8 cellular contexts compared by ENCODE assay signal in genomic region chr19:56367829-56368711, GRCh38. TPM values are rescaled to one million over a fixed set of nuclear protein-coding genes. Genes with fewer than 3 reads are reported as not detected.
DNase-seq lines count a peak whose midpoint lies in the region; ATAC-seq, FAIRE-seq and TF ChIP-seq lines count a peak whose summit lies in the region.

No MANE protein-coding gene starts in this region.

- H3K9me3 ChIP-seq in A549 (peaks cover 68% of the 10 kb centered on the region), hepatocyte (ENCODE audit: low read depth) (peaks cover 11% of the 10 kb centered on the region), psoas muscle (peaks cover 44% of the 10 kb centered on the region), upper lobe of left lung (peaks cover 0 to 32% (median 10%) of the 10 kb centered on the region in 4 donors)

- peak overlapping the region; percentile 56 for H3K4me2 ChIP-seq in A549
- peak overlapping the region; percentile 88 for H3K4me2 ChIP-seq in hepatocyte

- H3K36me3 ChIP-seq in hepatocyte (replicated peaks; ENCODE audit: insufficient read depth, low read depth) (peaks cover 11% of the 10 kb centered on the region), psoas muscle (ENCODE audit: insufficient read depth in 1 of 2, low read depth in 1 of 2) (peaks cover 5 to 34% of the 10 kb centered on the region in 2 donors), upper lobe of left lung (peaks cover 2 to 24% (median 8%) of the 10 kb centered on the region in 4 donors)

- H3K9me2 ChIP-seq in hepatocyte (replicated peaks; ENCODE audit: insufficient read depth): no peaks in the 10 kb centered on the region

- no peak for TF ChIP-seq EP300 in A549 (IDR thresholded peaks at IDR 0.05)
- no peak for TF ChIP-seq EP300 in upper lobe of left lung (IDR thresholded peaks at IDR 0.05)

- no peak for TF ChIP-seq RAD21 in A549 (conservative IDR thresholded peaks at IDR 0.05 in 1 of 2, IDR thresholded peaks at IDR 0.05 in 1 of 2)

- H2AFZ ChIP-seq in hepatocyte: peak overlapping the region; percentile 61

- H4K20me1 ChIP-seq in hepatocyte (ENCODE audit: insufficient read depth, poor library complexity, severe bottlenecking): no peaks in the 10 kb centered on the region

- TF ChIP-seq POLR2A in A549 (IDR thresholded peaks at IDR 0.05; ENCODE audit: low read length) (peak; percentile 30; the same call in 1 of the 2 replicates), upper lobe of left lung (IDR thresholded peaks at IDR 0.05) (peak in 3 of 4 donors; percentile 32 to 64 (median 51))

- FAIRE-seq in A549 (lab: Jason Lieb, UNC): no peak

- POLR2A ChIA-PET in A549 (lab: Yijun Ruan, JAX): interaction anchor here (1.0 kb wide), 1 partner anchor 1265 kb away, joined by 4 read pairs; the partner anchor contains the start of gene ZNF211

- ATAC-seq in A549: peak; percentile 86 to 98
- peak; percentile 95 for ATAC-seq in GM19438 (IDR thresholded peaks at IDR 0.05; ENCODE audit: low read depth, unreplicated experiment)
- peak; percentile 98 to 100 (median 100) for ATAC-seq in psoas muscle
- peak; percentile 96 to 97 for ATAC-seq in upper lobe of left lung (ENCODE audit: low FRiP score in 2 of 2)

- TF ChIP-seq CTCF in A549 (IDR thresholded peaks at IDR 0.05): no peak
- TF ChIP-seq CTCF in hepatocyte (IDR thresholded peaks at IDR 0.05; ENCODE audit: poor library complexity): no peak
- no peak for TF ChIP-seq CTCF in psoas muscle (IDR thresholded peaks at IDR 0.05)
- TF ChIP-seq CTCF in upper lobe of left lung (IDR thresholded peaks at IDR 0.05): peak in 3 of 6 experiments; percentile 13 to 17 (median 15)

- CTCF ChIA-PET in A549 (lab: Yijun Ruan, JAX): interaction anchor here (1.0 to 1.5 kb wide), 3 partner anchors 15 to 302 kb away, joined by 3 to 6 read pairs (median 3); partner anchors contain the start of gene ZNF582

- H3K4me3 ChIP-seq in A549 (peak overlapping the region; percentile 50), hepatocyte (peak overlapping the region; percentile 45), psoas muscle (peak overlapping the region; percentile 87), upper lobe of left lung (peak overlapping the region; percentile 53 to 70 (median 62))

- DNase-seq in A549 (ENCODE audit: low read depth in 1 of 2, low spot score in 1 of 2): peak; percentile 33 to 91
- DNase-seq in NCI-H1048 (lab: John Stamatoyannopoulos, UW): peak; percentile 59
- peak; percentile 90 for DNase-seq in T1000 (lab: John Stamatoyannopoulos, UW)
- peak; percentile 97 for DNase-seq in astrocyte of the hippocampus (ENCODE audit: low read depth, low spot score)
- peak; percentile 94 for DNase-seq in hepatocyte (ENCODE audit: low spot score)
- peak; percentile 94 to 96 for DNase-seq in psoas muscle
- peak; percentile 88 to 96 for DNase-seq in upper lobe of left lung

- WGBS in A549 (ENCODE audit: missing lambda C conversion rate): 18% methylated on average over 33 of the region's 65 CpGs
- 44% methylated on average over 56 of the region's 65 CpGs for WGBS in hepatocyte (ENCODE audit: low lambda C conversion rate, missing lambda C conversion rate)
- 4 to 5% (median 5%) methylated on average over 56 to 65 of the region's 65 CpGs for WGBS in psoas muscle, 3 donors
- WGBS in upper lobe of left lung, 2 donors: 10 to 25% methylated on average over 19 to 59 of the region's 65 CpGs

- H3K27me3 ChIP-seq in hepatocyte: no peaks in the 10 kb centered on the region
- H3K27me3 ChIP-seq in psoas muscle (ENCODE audit: insufficient read depth in 3 of 3, low read length in 2 of 3): no peaks in the 10 kb centered on the region
- H3K27me3 ChIP-seq in upper lobe of left lung: no peaks in the 10 kb centered on the region

- H3K4me1 ChIP-seq in A549: no peaks in the 10 kb centered on the region
- H3K4me1 ChIP-seq in hepatocyte (ENCODE audit: insufficient read depth): no peaks in the 10 kb centered on the region
- H3K4me1 ChIP-seq in psoas muscle: peaks cover 8% of the 10 kb centered on the region
- peaks cover 9 to 13% (median 11%) of the 10 kb centered on the region in 4 donors for H3K4me1 ChIP-seq in upper lobe of left lung

- peak overlapping the region in 1 of 2 experiments; percentile 69; a peak in 2 of 6 replicates for H3K27ac ChIP-seq in A549
- peak overlapping the region; percentile 95 for H3K27ac ChIP-seq in hepatocyte
- H3K27ac ChIP-seq in psoas muscle: peak overlapping the region; percentile 86
- H3K27ac ChIP-seq in upper lobe of left lung: peak overlapping the region; percentile 80 to 87 (median 82)

- intact Hi-C loops in psoas muscle (cut with DNase I): no loop called here

- peaks cover 21% of the 10 kb centered on the region for H3K79me2 ChIP-seq in hepatocyte

TF ChIP-seq in A549, 52 proteins besides CTCF, POLR2A, EP300 and RAD21:
- TF ChIP-seq BCL3 (IDR thresholded peaks at IDR 0.05) (no peak), MAX (IDR thresholded peaks at IDR 0.05) (peak; percentile 87), E2F6 (IDR thresholded peaks at IDR 0.05; ENCODE audit: borderline replicate concordance, low read depth) (peak; percentile 84)
TF ChIP-seq in A549: peak in this region for 2.

RNA-seq across cellular contexts. Expression of gene ZNF582, which starts 25.3 kb away (rescaled TPM):
- polyA plus RNA-seq in A549 (2011; rRNA removed) (3.2 TPM in 2 replicates), A549 (2017; fragmentation: RNase III; extraction: RNeasy Plus Mini Kit Qiagen cat#74134 plus additional on column Dnase treatment) (1.0 to 1.5 TPM (median 1.1 TPM) in 3 replicates), hepatocyte (4.5 and 5.6 TPM in 2 replicates), psoas muscle (1 to 10 TPM; 1.1 to 2.4 (median 1.9) TPM)
- 1.2 and 1.3 TPM in 2 replicates for polyA plus RNA-seq in A549 (2012; cell fraction: cytosol; rRNA removed)
- 0.53 and 0.82 TPM in 2 replicates for polyA plus RNA-seq in A549 (2012; cell fraction: nucleus; rRNA removed)
- 1.2 and 3.8 TPM in 2 replicates for polyA minus RNA-seq in A549 (2011; rRNA and poly(A)+ RNA removed)
- total RNA-seq in hepatocyte (3.2 and 3.9 TPM in 2 replicates), psoas muscle (1 to 10 TPM; 1.1 to 2.6 (median 1.3) TPM), upper lobe of left lung (10 to 100 TPM in 1 of 6 donors, 1 to 10 TPM in 5; 2.1 to 11.9 (median 2.7) TPM)

RNA-seq across cellular contexts. Expression of gene ZNF583, which starts 36.1 kb away (rescaled TPM):
- polyA plus RNA-seq in A549 (2011; rRNA removed) (3.4 and 4.8 TPM in 2 replicates), A549 (2017; fragmentation: RNase III; extraction: RNeasy Plus Mini Kit Qiagen cat#74134 plus additional on column Dnase treatment) (2.9 to 4.2 TPM (median 3.4 TPM) in 3 replicates), hepatocyte (4.8 and 7.4 TPM in 2 replicates), psoas muscle (1 to 10 TPM; 2.3 to 8.7 (median 2.6) TPM)
- polyA plus RNA-seq in A549 (2012; cell fraction: cytosol; rRNA removed): 0.66 and 0.70 TPM in 2 replicates
- polyA plus RNA-seq in A549 (2012; cell fraction: nucleus; rRNA removed): 0.26 and 0.40 TPM in 2 replicates
- 1.8 and 2.9 TPM in 2 replicates for polyA minus RNA-seq in A549 (2011; rRNA and poly(A)+ RNA removed)
- total RNA-seq in hepatocyte (9.7 and 11.8 TPM in 2 replicates), psoas muscle (1 to 10 TPM; 2.5 to 5.3 (median 3.1) TPM), upper lobe of left lung (10 to 100 TPM in 1 of 6 donors, 1 to 10 TPM in 5; 3.7 to 21.5 (median 6.9) TPM)

RNA-seq across cellular contexts. Expression of gene ZSCAN5A, which starts 53.4 kb away (rescaled TPM):
- polyA plus RNA-seq in A549 (2011; rRNA removed): 13.3 and 16.1 TPM in 2 replicates
- 13.9 and 15.6 TPM in 2 replicates for polyA plus RNA-seq in A549 (2012; cell fraction: cytosol; rRNA removed)
- polyA plus RNA-seq in A549 (2012; cell fraction: nucleus; rRNA removed): 6.8 and 7.8 TPM in 2 replicates
- polyA plus RNA-seq in A549 (2017; fragmentation: RNase III; extraction: RNeasy Plus Mini Kit Qiagen cat#74134 plus additional on column Dnase treatment): 10.8 to 12.2 TPM (median 12.0 TPM) in 3 replicates
- 39.0 and 39.5 TPM in 2 replicates for polyA minus RNA-seq in A549 (2011; rRNA and poly(A)+ RNA removed)
- total RNA-seq in hepatocyte: 7.0 and 10.6 TPM in 2 replicates
- polyA plus RNA-seq in hepatocyte: 4.9 and 7.3 TPM in 2 replicates
- total RNA-seq in psoas muscle: 10 to 100 TPM in 3 of 4 donors, 1 to 10 TPM in 1; 9.1 to 16.3 (median 10.9) TPM
- 10 to 100 TPM in 1 of 3 donors, 1 to 10 TPM in 2; 3.8 to 13.1 (median 9.9) TPM for polyA plus RNA-seq in psoas muscle
- 10 to 100 TPM in 4 of 6 donors, 1 to 10 TPM in 2; 6.2 to 18.6 (median 11.3) TPM for total RNA-seq in upper lobe of left lung
